Comparison of ENCODE assay signal across 8 cellular contexts in genomic region chr13:33349996-33350826, GRCh38.
DNase-seq lines count a peak whose midpoint lies in the region; ATAC-seq and TF ChIP-seq lines count a peak whose summit lies in the region.

No MANE protein-coding gene starts in this region.

- H3K9me3 ChIP-seq in AG04450 (ENCODE audit: control insufficient read depth, insufficient read depth, low read length) = no peaks in the 10 kb centered on the region
- H3K9me3 ChIP-seq in mononuclear cell (ENCODE audit: low read depth, low read length) = no peaks in the 10 kb centered on the region

- TF ChIP-seq CTCF in AG04450 (IDR thresholded peaks at IDR 0.05; ENCODE audit: low read depth, low read length) (no peak), epithelial cell of esophagus (IDR thresholded peaks at IDR 0.05; ENCODE audit: insufficient read depth, low read depth, low read length, missing control alignments) (no peak)

- CTCF ChIA-PET in AG04450 (lab: Charles Lee) = interaction anchor here (0.6 kb wide), 1 partner anchor 143 kb away, joined by 3 read pairs; no protein-coding TSS in a partner anchor

- H3K4me1 ChIP-seq in mononuclear cell (ENCODE audit: insufficient read depth, low read length) (peaks cover 38% of the 10 kb centered on the region), urinary bladder (ENCODE audit: insufficient read depth) (no peaks in the 10 kb centered on the region)

- H3K4me3 ChIP-seq in AG04450 (ENCODE audit: low read depth, low read length) (peak overlapping the region; percentile 67), epithelial cell of esophagus (ENCODE audit: low read length) (peak overlapping the region; percentile 55), mononuclear cell (ENCODE audit: low read length) (peak overlapping the region; percentile 37), urinary bladder (ENCODE audit: low read depth, low read length) (peak overlapping the region; percentile 67)

- POLR2A ChIA-PET in AG04450 (lab: Yijun Ruan, JAX) = no interaction called here

- no peak for ATAC-seq in GM18511 (IDR thresholded peaks at IDR 0.05; ENCODE audit: unreplicated experiment)

- H3K36me3 ChIP-seq in urinary bladder (ENCODE audit: insufficient read depth) = no peaks in the 10 kb centered on the region

- WGBS in urinary bladder = 1% methylated on average over 84 of the region's 84 CpGs

- no peaks in the 10 kb centered on the region for H3K27me3 ChIP-seq in AG04450 (ENCODE audit: control insufficient read depth, insufficient read depth, low read length)
- peaks cover 9% of the 10 kb centered on the region for H3K27me3 ChIP-seq in mononuclear cell (ENCODE audit: insufficient read depth, low read length)

- no peak for DNase-seq in AG04450 (ENCODE audit: low read depth, low spot score)
- peak; percentile 45 for DNase-seq in LHCN-M2 (ENCODE audit: low read depth)
- DNase-seq in epithelial cell of esophagus (ENCODE audit: low read depth) = peak; percentile 38
- DNase-seq in activated naive CD4-positive, alpha-beta T cell treated with anti-CD3 and anti-CD28 coated beads, Interleukin-2, amount 50 U/mL, for 16 hours = no peak
- DNase-seq in hippocampal formation (lab: John Stamatoyannopoulos, UW) = no peak

- H3K27ac ChIP-seq in AG04450 (ENCODE audit: low read depth, low read length) (peak overlapping the region; percentile 47), urinary bladder (ENCODE audit: low read depth) (peak overlapping the region; percentile 53)

Comparison
In these comparisons a context has a peak if more than half of its experiments do, and no peak if none do; other contexts are left out.
1. DNase-seq: peak in LHCN-M2 (single experiment) and epithelial cell of esophagus (single experiment); none in AG04450 (single experiment), activated naive CD4-positive, alpha-beta T cell treated with anti-CD3 and anti-CD28 coated beads, Interleukin-2, amount 50 U/mL, for 16 hours (single experiment) and hippocampal formation (0 of 2).
2. Peak in every context shown above with its lines, with median percentiles within 50 percentile points of each other: H3K4me3 ChIP-seq.